8 cellular contexts compared by ENCODE assay signal in the genomic region with DNA sequence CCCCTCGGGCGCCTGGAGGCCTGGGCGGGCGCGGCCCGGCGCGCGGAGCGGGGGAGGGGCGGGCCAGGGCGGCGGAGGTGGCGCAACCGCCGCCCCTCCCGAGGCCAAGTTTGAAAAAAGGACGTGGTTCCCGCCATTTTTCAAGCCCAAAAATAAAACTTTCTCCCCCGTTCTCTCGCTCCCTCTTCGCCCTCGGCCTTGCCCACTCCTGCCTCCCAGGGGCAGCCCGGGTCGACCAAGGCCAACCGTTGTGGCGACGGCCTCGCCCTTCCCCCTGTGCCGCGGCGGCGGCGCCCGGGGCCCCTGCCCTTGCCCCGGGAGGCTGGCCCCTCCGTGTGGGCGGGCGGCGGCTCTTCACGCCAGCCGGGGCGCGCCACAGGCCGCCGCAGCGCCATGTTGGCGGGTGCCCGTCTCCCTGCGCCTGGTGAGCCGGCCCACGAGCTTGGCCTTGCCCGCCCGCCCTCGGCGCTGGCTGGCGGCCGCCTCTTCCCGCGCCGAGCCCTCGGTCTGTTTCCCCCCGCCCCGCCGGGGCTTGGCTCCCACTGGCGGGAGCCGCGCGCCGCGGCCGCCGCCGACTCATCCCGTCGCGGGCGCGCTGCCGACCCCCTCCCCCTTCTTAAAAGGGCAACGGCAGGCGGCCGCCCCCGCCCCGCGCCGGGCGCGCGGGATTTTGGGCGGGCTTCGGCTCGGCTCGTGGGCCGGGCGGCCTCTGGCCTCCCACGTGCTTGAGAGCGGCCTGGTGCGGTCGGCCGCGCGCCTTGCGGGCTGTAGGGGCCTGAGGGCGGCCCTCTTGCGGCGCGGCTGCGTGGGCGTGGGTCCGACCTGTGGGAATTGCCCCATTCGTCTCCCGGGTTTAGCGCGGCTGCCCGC. TPM values are rescaled to one million over a fixed set of nuclear protein-coding genes. Genes with fewer than 3 reads are reported as not detected.
DNase-seq lines count a peak whose midpoint lies in the region; ATAC-seq and TF ChIP-seq lines count a peak whose summit lies in the region.

No MANE protein-coding gene starts in this region.

- DNase-seq in AG09319 (ENCODE audit: extremely low read depth, low read depth) (peak; percentile 44), NT2/D1 (ENCODE audit: low read depth, low spot score) (no peak), activated T-cell treated with anti-CD3 and anti-CD28 coated beads for 48 hours (ENCODE audit: low read depth) (peak; percentile 86), epithelial cell of prostate (ENCODE audit: low read depth, low spot score) (no peak), mucosa of descending colon (peak; percentile 80 to 87 (median 86))
- peak; percentile 70 to 72 for DNase-seq in stimulated activated CD8-positive, alpha-beta memory T cell treated with anti-CD3 and anti-CD28 coated beads, Interleukin-2, amount 100 ng/mL, for 48 hours (ENCODE audit: low read depth in 2 of 2)

- peak; percentile 20 for ATAC-seq in GM18868 (IDR thresholded peaks at IDR 0.05; ENCODE audit: unreplicated experiment)
- peak; percentile 34 for ATAC-seq in HG03354 (IDR thresholded peaks at IDR 0.05; ENCODE audit: poor library complexity, severe bottlenecking, unreplicated experiment)
- ATAC-seq in mucosa of descending colon, result peak; percentile 55

- H3K27ac ChIP-seq in epithelial cell of prostate, result peak overlapping the region; percentile 92

- no peak for TF ChIP-seq CTCF in AG09319 (IDR thresholded peaks at IDR 0.05; ENCODE audit: low read depth, low read length)
- no peak for TF ChIP-seq CTCF in mucosa of descending colon (IDR thresholded peaks at IDR 0.05)

- H3K36me3 ChIP-seq in NT2/D1 (ENCODE audit: insufficient read depth, insufficient read length, low read length), result peaks cover 6% of the 10 kb centered on the region
- no peaks in the 10 kb centered on the region for H3K36me3 ChIP-seq in mucosa of descending colon (ENCODE audit: low read depth)

- H3K9ac ChIP-seq in NT2/D1 (ENCODE audit: insufficient read length, low read depth), result peak overlapping the region; percentile 97

- peaks cover 34% of the 10 kb centered on the region for H3K27me3 ChIP-seq in NT2/D1 (ENCODE audit: insufficient read depth, insufficient read length)

- H3K4me1 ChIP-seq in NT2/D1 (ENCODE audit: insufficient read depth, insufficient read length), result peaks cover 4% of the 10 kb centered on the region
- peaks cover 34% of the 10 kb centered on the region for H3K4me1 ChIP-seq in mucosa of descending colon (ENCODE audit: low read depth)

- H3K4me3 ChIP-seq in NT2/D1 (ENCODE audit: insufficient read length, low read depth) (peak overlapping the region; percentile 82), mucosa of descending colon (peak overlapping the region; percentile 91)

- intact Hi-C loops in mucosa of descending colon (cut with DNase I, micrococcal nuclease), result no loop called here

- H3K9me3 ChIP-seq in NT2/D1 (ENCODE audit: insufficient read depth, low read length) (no peaks in the 10 kb centered on the region), mucosa of descending colon (no peaks in the 10 kb centered on the region)

RNA-seq across cellular contexts. Expression of a gene that starts 1.3 kb away (rescaled TPM):
- 100 to 1,000 TPM; 121 to 129 (median 125) TPM for total RNA-seq in mucosa of descending colon

RNA-seq across cellular contexts. Expression of a gene that starts 46.5 kb away (rescaled TPM):
- not detected for total RNA-seq in mucosa of descending colon

Comparison
In these comparisons a context has a peak if more than half of its experiments do, and no peak if none do; other contexts are left out.
1. DNase-seq: peak in AG09319 (single experiment), activated T-cell treated with anti-CD3 and anti-CD28 coated beads for 48 hours (single experiment), mucosa of descending colon (3 of 3) and stimulated activated CD8-positive, alpha-beta memory T cell treated with anti-CD3 and anti-CD28 coated beads, Interleukin-2, amount 100 ng/mL, for 48 hours (2 of 2); none in NT2/D1 (single experiment) and epithelial cell of prostate (single experiment).
2. Peak in every context shown above with its lines, with median percentiles within 50 percentile points of each other: ATAC-seq.